8 cellular contexts compared by ENCODE assay signal in genomic region chr1:47453910-47454309, GRCh38. TPM values are rescaled to one million over a fixed set of nuclear protein-coding genes. Genes with fewer than 3 reads are reported as not detected.
"Had no signal": no experiment of that assay in that cellular context is flagged by ENCODE, and none has a peak within 500 bp of the region (broad histone marks: within the 10 kb centered on the region; RNA-seq: fewer than 3 reads in every experiment).

No MANE protein-coding gene starts in this region.

RNA-seq across cellular contexts. Expression of gene FOXE3, which starts 37.8 kb away (rescaled TPM):
- total RNA-seq: LHCN-M2; MCF 10A; PC-3; Peyer's patch; Right ventricle myocardium inferior; SJCRH30; SK-MEL-5; T-helper 1 cell treated with Interleukin-12 subunit alpha and Interleukin-12 subunit beta and Interleukin-4 antibody, amounts not matched to agents 30 ng/mL and 1 ng/mL, for 36 hours had no signal
